ENCODE assay signal across 13 cellular contexts in the genomic region with DNA sequence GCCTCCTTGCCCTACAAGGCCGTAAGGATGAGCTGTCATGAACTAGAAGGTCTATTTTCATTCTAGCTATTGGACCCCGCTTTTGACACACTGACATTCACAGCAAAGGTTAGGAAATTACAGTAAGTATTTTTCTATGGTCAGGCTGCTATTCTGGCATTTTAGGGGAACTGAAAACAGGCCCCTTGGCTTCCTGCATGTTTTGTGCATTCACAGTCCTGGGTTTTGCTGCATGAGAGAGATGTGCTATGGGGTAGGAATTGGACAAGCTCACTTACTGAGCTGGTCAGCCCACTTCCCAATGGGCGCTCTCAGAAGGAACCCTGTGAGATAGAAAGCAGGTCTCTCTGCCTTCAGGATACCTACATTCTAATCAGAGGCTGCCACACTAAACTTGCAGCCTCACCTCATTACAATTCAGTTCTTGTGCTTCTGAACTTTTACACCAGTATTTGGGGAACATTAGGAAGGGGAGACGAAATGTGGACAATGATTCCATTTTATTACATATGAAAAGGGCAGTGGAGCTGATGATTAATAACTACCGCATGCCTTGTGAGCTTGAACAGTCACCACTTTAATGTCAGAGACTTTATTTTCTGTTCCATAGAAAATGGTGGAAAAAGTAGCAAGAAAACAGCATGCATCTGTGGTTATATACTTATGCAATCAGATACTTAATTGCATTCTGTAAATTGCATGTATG.
DNase-seq lines count a peak whose midpoint lies in the region; ATAC-seq and TF ChIP-seq lines count a peak whose summit lies in the region.
"Had no signal": no experiment of that assay in that cellular context is flagged by ENCODE, and none has a peak within 500 bp of the region (broad histone marks: within the 10 kb centered on the region; RNA-seq: fewer than 3 reads in every experiment).

No MANE protein-coding gene starts in this region.

- DNase-seq in activated CD8-positive, alpha-beta T cell treated with anti-CD3 and anti-CD28 coated beads for 36 hours = no peak
- no peak for DNase-seq in activated CD8-positive, alpha-beta T cell treated with anti-CD3 and anti-CD28 coated beads, Interleukin-2, amount 10 ng/mL, durations not matched to agents 7 days and 5 days
- DNase-seq in activated B cell treated with CpG ODN at 0.5 μM for 24 hours = no peak
- peak; percentile 71 for DNase-seq in stimulated activated naive B cell treated with anti-CD40 and anti-IgM and Interleukin-4, amounts not matched to agents 10 μg/mL and 1 μg/mL and 100 μg/mL, for 72 hours
- no peak for DNase-seq in NCI-H1417 (lab: John Stamatoyannopoulos, UW)
- DNase-seq in brain microvascular endothelial cell = no peak
- DNase-seq: activated CD4-positive, alpha-beta memory T cell treated with anti-CD3 and anti-CD28 coated beads, Interleukin-2, amount 10 ng/mL, durations not matched to agents 7 days and 5 days; endodermal cell; midbrain had no signal

- TF ChIP-seq CTCF in activated CD8-positive, alpha-beta T cell treated with anti-CD3 and anti-CD28 coated beads for 36 hours (IDR thresholded peaks at IDR 0.05) = no peak
- TF ChIP-seq CTCF in activated B cell treated with CpG ODN at 0.5 μM for 24 hours (IDR thresholded peaks at IDR 0.05) (no peak), brain microvascular endothelial cell (IDR thresholded peaks at IDR 0.05; ENCODE audit: low read depth, low read length, missing control alignments) (no peak)

- no peaks in the 10 kb centered on the region for H3K27me3 Mint-ChIP-seq in activated CD8-positive, alpha-beta T cell treated with anti-CD3 and anti-CD28 coated beads for 36 hours
- no peaks in the 10 kb centered on the region for H3K27me3 Mint-ChIP-seq in activated CD8-positive, alpha-beta T cell treated with anti-CD3 and anti-CD28 coated beads, Interleukin-2, amount 10 ng/mL, durations not matched to agents 7 days and 5 days (ENCODE audit: low read depth)
- H3K27me3 Mint-ChIP-seq in activated B cell treated with CpG ODN at 0.5 μM for 24 hours = no peaks in the 10 kb centered on the region
- H3K27me3 Mint-ChIP-seq in stimulated activated naive B cell treated with anti-CD40 and anti-IgM and Interleukin-4, amounts not matched to agents 10 μg/mL and 1 μg/mL and 100 μg/mL, for 72 hours = no peaks in the 10 kb centered on the region
- H3K27me3 Mint-ChIP-seq: activated CD4-positive, alpha-beta memory T cell treated with anti-CD3 and anti-CD28 coated beads, Interleukin-2, amount 10 ng/mL, durations not matched to agents 7 days and 5 days had no signal

- peaks cover 51% of the 10 kb centered on the region for H3K4me1 Mint-ChIP-seq in activated CD8-positive, alpha-beta T cell treated with anti-CD3 and anti-CD28 coated beads for 36 hours (ENCODE audit: low read depth)
- H3K4me1 Mint-ChIP-seq in activated CD8-positive, alpha-beta T cell treated with anti-CD3 and anti-CD28 coated beads, Interleukin-2, amount 10 ng/mL, durations not matched to agents 7 days and 5 days (ENCODE audit: low read depth) = peaks cover 54% of the 10 kb centered on the region
- H3K4me1 Mint-ChIP-seq in activated B cell treated with CpG ODN at 0.5 μM for 24 hours = peaks cover 59% of the 10 kb centered on the region
- H3K4me1 Mint-ChIP-seq in stimulated activated naive B cell treated with anti-CD40 and anti-IgM and Interleukin-4, amounts not matched to agents 10 μg/mL and 1 μg/mL and 100 μg/mL, for 72 hours = peaks cover 50 to 74% of the 10 kb centered on the region in 2 donors

- no peaks in the 10 kb centered on the region for H3K36me3 ChIP-seq in brain microvascular endothelial cell (replicated peaks)
- H3K36me3 ChIP-seq: gastroesophageal sphincter had no signal

- H3K36me3 Mint-ChIP-seq in activated CD8-positive, alpha-beta T cell treated with anti-CD3 and anti-CD28 coated beads for 36 hours (ENCODE audit: low read depth) = no peaks in the 10 kb centered on the region
- H3K36me3 Mint-ChIP-seq in activated CD8-positive, alpha-beta T cell treated with anti-CD3 and anti-CD28 coated beads, Interleukin-2, amount 10 ng/mL, durations not matched to agents 7 days and 5 days (ENCODE audit: low read depth) = peaks cover 23% of the 10 kb centered on the region
- no peaks in the 10 kb centered on the region for H3K36me3 Mint-ChIP-seq in activated B cell treated with CpG ODN at 0.5 μM for 24 hours (ENCODE audit: low read depth)
- peaks cover 5 to 8% of the 10 kb centered on the region in 2 donors for H3K36me3 Mint-ChIP-seq in stimulated activated naive B cell treated with anti-CD40 and anti-IgM and Interleukin-4, amounts not matched to agents 10 μg/mL and 1 μg/mL and 100 μg/mL, for 72 hours

- POLR2A ChIA-PET in activated CD8-positive, alpha-beta T cell treated with anti-CD3 and anti-CD28 coated beads for 36 hours (lab: Charles Lee) = interaction anchor here (0.6 to 2.7 kb wide), 6 partner anchors 7 to 190 kb away, joined by 3 to 9 read pairs (median 3); no protein-coding TSS in a partner anchor
- POLR2A ChIA-PET in activated CD8-positive, alpha-beta T cell treated with anti-CD3 and anti-CD28 coated beads, Interleukin-2, amount 10 ng/mL, durations not matched to agents 7 days and 5 days (lab: Charles Lee) = interaction anchor here (0.9 kb wide), 1 partner anchor 57 kb away, joined by 3 read pairs; no protein-coding TSS in a partner anchor
- POLR2A ChIA-PET in activated B cell treated with CpG ODN at 0.5 μM for 24 hours (lab: Charles Lee) = interaction anchor here (1.2 to 2.3 kb wide), 5 partner anchors 16 to 86 kb away, joined by 3 to 9 read pairs (median 6); a partner anchor contains a TSS

- H3K4me3 Mint-ChIP-seq in activated CD8-positive, alpha-beta T cell treated with anti-CD3 and anti-CD28 coated beads for 36 hours = no peak overlapping the region
- no peak overlapping the region for H3K4me3 Mint-ChIP-seq in activated CD8-positive, alpha-beta T cell treated with anti-CD3 and anti-CD28 coated beads, Interleukin-2, amount 10 ng/mL, durations not matched to agents 7 days and 5 days
- H3K4me3 Mint-ChIP-seq in activated B cell treated with CpG ODN at 0.5 μM for 24 hours = peak overlapping the region; percentile 58
- peak overlapping the region; percentile 34 to 67 for H3K4me3 Mint-ChIP-seq in stimulated activated naive B cell treated with anti-CD40 and anti-IgM and Interleukin-4, amounts not matched to agents 10 μg/mL and 1 μg/mL and 100 μg/mL, for 72 hours
- H3K4me3 Mint-ChIP-seq: activated CD4-positive, alpha-beta memory T cell treated with anti-CD3 and anti-CD28 coated beads, Interleukin-2, amount 10 ng/mL, durations not matched to agents 7 days and 5 days; endodermal cell had no signal

- in situ Hi-C loops in brain microvascular endothelial cell (cut with HindIII; ENCODE audit: low pct_ligation_motif_present, low sequenced_read_pairs) = no loop called here

- intact Hi-C loops in activated CD8-positive, alpha-beta T cell treated with anti-CD3 and anti-CD28 coated beads for 36 hours (cut with micrococcal nuclease) = loop anchor here (5.0 kb wide), 2 partner anchors 41 to 149 kb away; no protein-coding TSS in a partner anchor
- intact Hi-C loops in activated B cell treated with CpG ODN at 0.5 μM for 24 hours (cut with micrococcal nuclease) = loop anchor here (2.0 kb wide), 2 partner anchors 16 to 26 kb away; no protein-coding TSS in a partner anchor

- ATAC-seq in activated CD8-positive, alpha-beta T cell treated with anti-CD3 and anti-CD28 coated beads for 36 hours = no peak
- no peak for ATAC-seq in activated CD8-positive, alpha-beta T cell treated with anti-CD3 and anti-CD28 coated beads, Interleukin-2, amount 10 ng/mL, durations not matched to agents 7 days and 5 days
- peak; percentile 36 for ATAC-seq in HG03342 (IDR thresholded peaks at IDR 0.05; ENCODE audit: unreplicated experiment)
- ATAC-seq in activated B cell treated with CpG ODN at 0.5 μM for 24 hours (ENCODE audit: low read depth) = peak; percentile 35
- ATAC-seq in stimulated activated naive B cell treated with anti-CD40 and anti-IgM and Interleukin-4, amounts not matched to agents 10 μg/mL and 1 μg/mL and 100 μg/mL, for 72 hours (replicated peaks) = peak; percentile 74 to 82
- ATAC-seq in HG03095 (IDR thresholded peaks at IDR 0.05; ENCODE audit: unreplicated experiment) = no peak

- CTCF ChIA-PET in activated CD8-positive, alpha-beta T cell treated with anti-CD3 and anti-CD28 coated beads for 36 hours (lab: Charles Lee) = interaction anchor here (0.7 to 2.4 kb wide), 7 partner anchors 8 to 254 kb away, joined by 3 to 9 read pairs (median 4); a partner anchor contains a TSS
- CTCF ChIA-PET in activated CD8-positive, alpha-beta T cell treated with anti-CD3 and anti-CD28 coated beads, Interleukin-2, amount 10 ng/mL, durations not matched to agents 7 days and 5 days (lab: Charles Lee) = interaction anchor here (0.9 to 2.0 kb wide), 9 partner anchors 8 to 201 kb away, joined by 3 to 6 read pairs (median 3); no protein-coding TSS in a partner anchor
- CTCF ChIA-PET in activated B cell treated with CpG ODN at 0.5 μM for 24 hours (lab: Charles Lee) = interaction anchor here (0.6 to 1.5 kb wide), 3 partner anchors 40 to 201 kb away, joined by 3 to 6 read pairs (median 5); no protein-coding TSS in a partner anchor

- no peak overlapping the region for H3K4me3 ChIP-seq in brain microvascular endothelial cell (ENCODE audit: low read depth, low read length)
- H3K4me3 ChIP-seq: gastroesophageal sphincter had no signal

- no peaks in the 10 kb centered on the region for H3K27me3 ChIP-seq in brain microvascular endothelial cell (replicated peaks)
- H3K27me3 ChIP-seq: gastroesophageal sphincter had no signal

- H3K9me3 Mint-ChIP-seq in activated CD8-positive, alpha-beta T cell treated with anti-CD3 and anti-CD28 coated beads for 36 hours = no peaks in the 10 kb centered on the region
- H3K9me3 Mint-ChIP-seq in activated CD8-positive, alpha-beta T cell treated with anti-CD3 and anti-CD28 coated beads, Interleukin-2, amount 10 ng/mL, durations not matched to agents 7 days and 5 days (ENCODE audit: insufficient read depth) = peaks cover 3% of the 10 kb centered on the region
- H3K9me3 Mint-ChIP-seq in activated B cell treated with CpG ODN at 0.5 μM for 24 hours = no peaks in the 10 kb centered on the region
- H3K9me3 Mint-ChIP-seq in stimulated activated naive B cell treated with anti-CD40 and anti-IgM and Interleukin-4, amounts not matched to agents 10 μg/mL and 1 μg/mL and 100 μg/mL, for 72 hours = peaks cover 4% of the 10 kb centered on the region in 2 donors
- H3K9me3 Mint-ChIP-seq: endodermal cell had no signal

- no peak overlapping the region for H3K27ac ChIP-seq in brain microvascular endothelial cell
- H3K27ac ChIP-seq: parathyroid adenoma had no signal

- H3K27ac Mint-ChIP-seq in activated CD8-positive, alpha-beta T cell treated with anti-CD3 and anti-CD28 coated beads for 36 hours = peak overlapping the region; percentile 5
- H3K27ac Mint-ChIP-seq in activated CD8-positive, alpha-beta T cell treated with anti-CD3 and anti-CD28 coated beads, Interleukin-2, amount 10 ng/mL, durations not matched to agents 7 days and 5 days = no peak overlapping the region
- H3K27ac Mint-ChIP-seq in activated B cell treated with CpG ODN at 0.5 μM for 24 hours = peak overlapping the region; percentile 46
- H3K27ac Mint-ChIP-seq in stimulated activated naive B cell treated with anti-CD40 and anti-IgM and Interleukin-4, amounts not matched to agents 10 μg/mL and 1 μg/mL and 100 μg/mL, for 72 hours = peak overlapping the region; percentile 93

Comparison
In these comparisons a context has a peak if more than half of its experiments do, and no peak if none do; other contexts are left out.
1. ATAC-seq: peak in HG03342 (single experiment), activated B cell treated with CpG ODN at 0.5 μM for 24 hours (single experiment) and stimulated activated naive B cell treated with anti-CD40 and anti-IgM and Interleukin-4, amounts not matched to agents 10 μg/mL and 1 μg/mL and 100 μg/mL, for 72 hours (2 of 2); none in activated CD8-positive, alpha-beta T cell treated with anti-CD3 and anti-CD28 coated beads for 36 hours (single experiment), activated CD8-positive, alpha-beta T cell treated with anti-CD3 and anti-CD28 coated beads, Interleukin-2, amount 10 ng/mL, durations not matched to agents 7 days and 5 days (single experiment) and HG03095 (single experiment).
2. H3K4me3 Mint-ChIP-seq: peak in activated B cell treated with CpG ODN at 0.5 μM for 24 hours (single experiment) and stimulated activated naive B cell treated with anti-CD40 and anti-IgM and Interleukin-4, amounts not matched to agents 10 μg/mL and 1 μg/mL and 100 μg/mL, for 72 hours (2 of 2); none in activated CD8-positive, alpha-beta T cell treated with anti-CD3 and anti-CD28 coated beads for 36 hours (single experiment) and activated CD8-positive, alpha-beta T cell treated with anti-CD3 and anti-CD28 coated beads, Interleukin-2, amount 10 ng/mL, durations not matched to agents 7 days and 5 days (single experiment).